31 cellular contexts compared by ENCODE assay signal in the genomic region with DNA sequence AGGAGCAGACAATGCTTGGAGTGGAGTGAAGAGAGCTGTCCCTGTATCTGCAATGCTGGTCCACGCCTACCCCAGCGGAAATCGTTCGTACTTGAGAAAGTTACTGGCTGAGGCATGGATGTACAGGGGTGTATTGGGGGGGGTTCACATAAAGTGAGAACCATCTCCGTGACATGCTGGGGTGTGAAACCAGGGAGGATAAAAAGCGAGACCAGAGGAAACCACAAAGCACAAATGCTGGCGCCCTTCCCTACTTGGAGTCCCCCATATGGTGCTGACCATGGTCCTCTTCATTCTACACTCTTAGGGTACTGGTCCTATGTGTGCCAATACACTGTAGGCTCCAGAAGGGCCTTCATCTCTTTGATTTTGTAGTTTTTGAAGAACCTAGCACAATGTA.
"Had no signal": no experiment of that assay in that cellular context is flagged by ENCODE, and none has a peak within 500 bp of the region (broad histone marks: within the 10 kb centered on the region; RNA-seq: fewer than 3 reads in every experiment).

No MANE protein-coding gene starts in this region.

- H2AFZ ChIP-seq: neural progenitor cell, parathyroid adenoma had no signal

- H3K4me3 ChIP-seq: neural progenitor cell, ovary, psoas muscle, skin epidermis, smooth muscle cell, spleen, suprapubic skin, testis, tibial artery, transverse colon, upper lobe of right lung, vagina had no signal

- H3K27ac Mint-ChIP-seq: naive thymus-derived CD4-positive, alpha-beta T cell; nephron; neural progenitor cell; progenitor cell of endocrine pancreas; stimulated activated memory B cell treated with anti-CD40 and anti-IgM and Interleukin-4, amounts not matched to agents 10 μg/mL and 1 μg/mL and 100 μg/mL, for 72 hours; stimulated activated naive CD8-positive, alpha-beta T cell treated with anti-CD3 and anti-CD28 coated beads, Interleukin-15, amount 100 ng/mL, for 72 hours; type B pancreatic cell had no signal

- H3K36me3 Mint-ChIP-seq: neural progenitor cell, type B pancreatic cell had no signal

- H3K4me1 ChIP-seq: neural progenitor cell, parathyroid adenoma, psoas muscle, spleen, suprapubic skin, testis, tibial artery, transverse colon, upper lobe of right lung, vagina had no signal

- H3K27me3 ChIP-seq: neural progenitor cell, ovary, spleen, suprapubic skin, testis, tibial artery, transverse colon, upper lobe of right lung, vagina had no signal

- ATAC-seq: naive thymus-derived CD4-positive, alpha-beta T cell; psoas muscle; right cardiac atrium; sciatic nerve; stimulated activated memory B cell treated with anti-CD40 and anti-IgM and Interleukin-4, amounts not matched to agents 10 μg/mL and 1 μg/mL and 100 μg/mL, for 72 hours; stimulated activated naive CD8-positive, alpha-beta T cell treated with anti-CD3 and anti-CD28 coated beads, Interleukin-15, amount 100 ng/mL, for 72 hours; stimulated activated naive CD8-positive, alpha-beta T cell treated with anti-CD3 and anti-CD28 coated beads, Interleukin-15, Interleukin-2, amounts not matched to agents 100 U/mL and 50 U/mL, for 24 hours; upper lobe of right lung had no signal

- H3K79me2 ChIP-seq: parathyroid adenoma had no signal

- H3K4me2 ChIP-seq: neural progenitor cell, smooth muscle cell had no signal

- H3K27me3 Mint-ChIP-seq: progenitor cell of endocrine pancreas; stimulated activated memory B cell treated with anti-CD40 and anti-IgM and Interleukin-4, amounts not matched to agents 10 μg/mL and 1 μg/mL and 100 μg/mL, for 72 hours; stimulated activated naive CD8-positive, alpha-beta T cell treated with anti-CD3 and anti-CD28 coated beads, Interleukin-15, amount 100 ng/mL, for 72 hours; type B pancreatic cell had no signal

- H3K27ac ChIP-seq: neural progenitor cell, ovary, parathyroid adenoma, psoas muscle, skin epidermis, spleen, suprapubic skin, testis, tibial artery, transverse colon, upper lobe of right lung, vagina had no signal

- H3K36me3 ChIP-seq: neural progenitor cell, ovary, tibial artery, transverse colon, upper lobe of right lung, vagina had no signal

- H3K9me3 Mint-ChIP-seq: type B pancreatic cell had no signal

- H3K4me1 Mint-ChIP-seq: naive thymus-derived CD4-positive, alpha-beta T cell; nephron; neural progenitor cell; stimulated activated memory B cell treated with anti-CD40 and anti-IgM and Interleukin-4, amounts not matched to agents 10 μg/mL and 1 μg/mL and 100 μg/mL, for 72 hours; stimulated activated naive CD8-positive, alpha-beta T cell treated with anti-CD3 and anti-CD28 coated beads, Interleukin-15, amount 100 ng/mL, for 72 hours had no signal

- DNase-seq: naive thymus-derived CD4-positive, alpha-beta T cell; occipital lobe; ovary; posterior cingulate gyrus; psoas muscle; right cardiac atrium; spleen; stimulated activated CD4-positive, alpha-beta T cell treated with anti-CD3 and anti-CD28 coated beads, Interleukin-12 subunit alpha, Interleukin-12 subunit beta, amount 100 ng/mL, for 4 hours; stimulated activated CD4-positive, alpha-beta T cell treated with anti-CD3 and anti-CD28 coated beads, Interleukin-1b, Interleukin-23, amount 100 ng/mL, for 48 hours; stimulated activated CD4-positive, alpha-beta T cell treated with anti-CD3 and anti-CD28 coated beads, Interleukin-4, amount 100 ng/mL, for 1 hour; stimulated activated CD4-positive, alpha-beta T cell treated with anti-CD3 and anti-CD28 coated beads, Interleukin-4, amount 100 ng/mL, for 4 hours; stimulated activated CD8-positive, alpha-beta memory T cell treated with anti-CD3 and anti-CD28 coated beads, Interleukin-4, amount 100 ng/mL, for 48 hours; stimulated activated naive CD4-positive, alpha-beta T cell; stimulated activated naive CD8-positive, alpha-beta T cell treated with anti-CD3 and anti-CD28 coated beads, Interleukin-15, amount 100 ng/mL, for 72 hours; stimulated activated naive CD8-positive, alpha-beta T cell treated with anti-CD3 and anti-CD28 coated beads, Interleukin-15, Interleukin-2, amounts not matched to agents 100 U/mL and 50 U/mL, for 24 hours; substantia nigra; testis; tibial artery; transverse colon; upper lobe of right lung had no signal

- H3K4me3 Mint-ChIP-seq: naive thymus-derived CD4-positive, alpha-beta T cell; nephron; neural progenitor cell; stimulated activated memory B cell treated with anti-CD40 and anti-IgM and Interleukin-4, amounts not matched to agents 10 μg/mL and 1 μg/mL and 100 μg/mL, for 72 hours; stimulated activated naive CD8-positive, alpha-beta T cell treated with anti-CD3 and anti-CD28 coated beads, Interleukin-15, amount 100 ng/mL, for 72 hours; type B pancreatic cell had no signal

- H3K9ac ChIP-seq: neural progenitor cell, parathyroid adenoma had no signal

- H3K9me3 ChIP-seq: ovary, psoas muscle, suprapubic skin, testis, tibial artery, transverse colon, upper lobe of right lung, vagina had no signal
